ENCODE assay signal across 9 cellular contexts in the genomic region with DNA sequence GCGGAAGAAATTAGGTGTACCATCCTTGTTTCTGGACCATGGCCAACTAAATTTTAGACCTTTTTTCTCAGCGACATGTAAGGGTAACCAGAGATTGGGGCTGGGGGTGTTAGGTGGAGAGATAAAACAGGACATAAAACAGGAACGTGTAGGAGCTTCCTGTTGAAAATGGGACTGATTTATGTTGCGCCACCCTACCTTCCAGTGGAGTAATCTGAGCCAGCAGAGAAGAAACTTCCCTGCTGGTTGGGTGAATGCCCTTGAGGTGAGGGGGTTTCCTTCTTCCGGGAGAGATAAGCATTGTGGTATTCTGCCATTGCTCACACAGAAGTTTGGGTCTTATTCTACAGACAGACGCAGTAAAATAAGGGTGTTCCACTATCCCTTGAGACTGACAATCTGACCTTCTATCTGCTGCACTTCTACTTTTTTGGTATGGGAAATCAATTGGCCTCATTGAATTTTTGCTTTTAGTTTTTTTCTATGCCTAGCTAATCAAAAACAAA. TPM values are rescaled to one million over a fixed set of nuclear protein-coding genes. Genes with fewer than 3 reads are reported as not detected.
A peak's percentile ranks its signal among the peaks of the same experiment; 100 is the strongest.
DNase-seq lines count a peak whose midpoint lies in the region; ATAC-seq lines count a peak whose summit lies in the region.
"Had no signal": no experiment of that assay in that cellular context is flagged by ENCODE, and none has a peak within 500 bp of the region (broad histone marks: within the 10 kb centered on the region; RNA-seq: fewer than 3 reads in every experiment).

No MANE protein-coding gene starts in this region.

- CTCF ChIA-PET in CD4-positive, alpha-beta memory T cell (lab: Charles Lee; ENCODE audit: partially characterized antibody) = interaction anchor here (1.5 to 2.1 kb wide), 5 partner anchors 68 to 428 kb away, joined by 3 to 9 read pairs (median 5); no protein-coding TSS in a partner anchor

- POLR2A ChIA-PET in CD4-positive, alpha-beta memory T cell (lab: Charles Lee; ENCODE audit: partially characterized antibody) = interaction anchor here (1.1 kb wide), 1 partner anchor 428 kb away, joined by 3 read pairs; no protein-coding TSS in a partner anchor

- H3K27me3 ChIP-seq in CD4-positive, alpha-beta memory T cell (ENCODE audit: insufficient read depth, low read length) = no peaks in the 10 kb centered on the region
- H3K27me3 ChIP-seq: SJSA1 had no signal

- ATAC-seq in HG02759 (IDR thresholded peaks at IDR 0.05; ENCODE audit: unreplicated experiment) (no peak), GM19351 (IDR thresholded peaks at IDR 0.05; ENCODE audit: unreplicated experiment) (no peak), GM21717 (IDR thresholded peaks at IDR 0.05; ENCODE audit: unreplicated experiment) (no peak)

- H3K4me1 Mint-ChIP-seq in CD4-positive, alpha-beta memory T cell = peaks cover 51 to 75% (median 58%) of the 10 kb centered on the region in 4 donors

- peak overlapping the region; percentile 17 to 78 (median 65) for H3K4me3 Mint-ChIP-seq in CD4-positive, alpha-beta memory T cell

- DNase-seq in CD4-positive, alpha-beta memory T cell = peak; percentile 52 to 83 (median 57)
- DNase-seq in HT-29 (ENCODE audit: low spot score) = peak; percentile 49
- peak; percentile 44 to 48 for DNase-seq in activated T-cell treated with anti-CD3 and anti-CD28 coated beads, Interleukin-2, amount 50 U/mL, for 48 hours
- peak; percentile 94 for DNase-seq in left kidney (ENCODE audit: low read depth, low spot score)
- no peak for DNase-seq in 8988T

- H3K36me3 Mint-ChIP-seq in CD4-positive, alpha-beta memory T cell = peaks cover 0 to 15% of the 10 kb centered on the region in 2 donors

- H3K27ac ChIP-seq in CD4-positive, alpha-beta memory T cell (ENCODE audit: low read depth, low read length) = no peak overlapping the region
- H3K27ac ChIP-seq: SJSA1 had no signal

- no peaks in the 10 kb centered on the region for H3K27me3 Mint-ChIP-seq in CD4-positive, alpha-beta memory T cell

- intact Hi-C loops in CD4-positive, alpha-beta memory T cell (cut with micrococcal nuclease) = loop anchor here (5.0 to 10.0 kb wide), 3 partner anchors 510 to 1928 kb away; a partner anchor contains a TSS

- peak overlapping the region; percentile 62 to 94 (median 80) for H3K27ac Mint-ChIP-seq in CD4-positive, alpha-beta memory T cell

- no peaks in the 10 kb centered on the region for H3K36me3 ChIP-seq in CD4-positive, alpha-beta memory T cell (ENCODE audit: insufficient read depth, low read length)

- no peak overlapping the region for H3K4me3 ChIP-seq in CD4-positive, alpha-beta memory T cell (ENCODE audit: low read length in 2 of 2)
- H3K4me3 ChIP-seq: SJSA1 had no signal

- H3K9me3 Mint-ChIP-seq in CD4-positive, alpha-beta memory T cell = peaks cover 0 to 2% (median 0%) of the 10 kb centered on the region in 8 donors

- H3K9me3 ChIP-seq in CD4-positive, alpha-beta memory T cell (ENCODE audit: control insufficient read depth in 1 of 2, low read length in 2 of 2) = no peaks in the 10 kb centered on the region
- H3K9me3 ChIP-seq: SJSA1 had no signal

- peaks cover 64% of the 10 kb centered on the region for H3K4me1 ChIP-seq in CD4-positive, alpha-beta memory T cell (ENCODE audit: insufficient read depth, low read length)

RNA-seq across cellular contexts. Expression of a gene that starts 4.5 kb away (rescaled TPM):
- 10 to 100 TPM; 39.9 to 41.0 TPM for total RNA-seq in CD4-positive, alpha-beta memory T cell
- 10 to 100 TPM in 1 of 2 donors, 1 to 10 TPM in 1; 4.9 to 23.6 TPM for polyA plus RNA-seq in CD4-positive, alpha-beta memory T cell
- 15.1 and 19.3 TPM in 2 replicates for total RNA-seq in HT-29 (2014; rRNA removed; shearing (Covaris generic))
